Comparison of ENCODE assay signal across 8 cellular contexts in genomic region chrX:56728752-56729151, GRCh38. TPM values are rescaled to one million over a fixed set of nuclear protein-coding genes. Genes with fewer than 3 reads are reported as not detected.
DNase-seq lines count a peak whose midpoint lies in the region; ATAC-seq and TF ChIP-seq lines count a peak whose summit lies in the region.

No MANE protein-coding gene starts in this region.

- POLR2A ChIA-PET in CD8-positive, alpha-beta T cell (lab: Charles Lee) = interaction anchor here (0.7 to 2.7 kb wide), 6 partner anchors 10 to 1920 kb away, joined by 3 to 11 read pairs (median 4); no protein-coding TSS in a partner anchor

- H3K36me3 Mint-ChIP-seq in CD8-positive, alpha-beta T cell = peaks cover 11% of the 10 kb centered on the region

- peak overlapping the region; percentile 93 for H3K27ac Mint-ChIP-seq in CD8-positive, alpha-beta T cell

- peak in 3 of 7 experiments; percentile 11 to 48 (median 17) for DNase-seq in CD8-positive, alpha-beta T cell
- DNase-seq in GM20000 (ENCODE audit: low spot score) (peak; percentile 0), fibroblast of the aortic adventitia (ENCODE audit: low read depth) (peak; percentile 25), epidermal melanocyte (ENCODE audit: insufficient read length, low spot score) (no peak)
- DNase-seq in activated CD4-positive, alpha-beta T cell treated with anti-CD3 and anti-CD28 coated beads, Interleukin-2, amount 50 U/mL, for 4 hours = peak; percentile 33 to 43

- no peaks in the 10 kb centered on the region for H3K36me3 ChIP-seq in CD8-positive, alpha-beta T cell (ENCODE audit: insufficient read depth, low read length)
- H3K36me3 ChIP-seq in HUES64 (ENCODE audit: insufficient read depth, low read length) (0 out of 2 replicates have a peak, but pooled peaks cover 4% of the 10 kb centered on the region), rectal smooth muscle tissue (ENCODE audit: control insufficient read depth, insufficient read depth, low read length) (no peaks in the 10 kb centered on the region)

- H3K4me3 ChIP-seq in CD8-positive, alpha-beta T cell (ENCODE audit: low read depth, low read length) = peak overlapping the region; percentile 85
- H3K4me3 ChIP-seq in HUES64 (ENCODE audit: low read length) (peak overlapping the region; percentile 99), fibroblast of the aortic adventitia (ENCODE audit: low read depth, low read length) (peak overlapping the region; percentile 74), rectal smooth muscle tissue (ENCODE audit: low read length) (peak overlapping the region; percentile 71)

- no peaks in the 10 kb centered on the region for H3K27me3 ChIP-seq in CD8-positive, alpha-beta T cell (ENCODE audit: insufficient read depth, low read length)
- H3K27me3 ChIP-seq in HUES64 (ENCODE audit: insufficient read depth, low read length) = no peaks in the 10 kb centered on the region
- no peaks in the 10 kb centered on the region for H3K27me3 ChIP-seq in rectal smooth muscle tissue (ENCODE audit: control insufficient read depth, insufficient read depth, low read length)

- no peak overlapping the region for H3K9ac ChIP-seq in HUES64 (ENCODE audit: low read depth, low read length)
- H3K9ac ChIP-seq in rectal smooth muscle tissue (ENCODE audit: low read length) = no peak overlapping the region

- 7% methylated on average over 3 of the region's 8 CpGs for WGBS in HUES64

- H3K4me1 ChIP-seq in CD8-positive, alpha-beta T cell (ENCODE audit: insufficient read depth, low read length) = peaks cover 4% of the 10 kb centered on the region
- no peaks in the 10 kb centered on the region for H3K4me1 ChIP-seq in HUES64 (ENCODE audit: insufficient read depth, low read length)
- H3K4me1 ChIP-seq in rectal smooth muscle tissue (ENCODE audit: control insufficient read depth, insufficient read depth, low read length) = no peaks in the 10 kb centered on the region

- intact Hi-C loops in CD8-positive, alpha-beta T cell (cut with DNase I, micrococcal nuclease) = loop anchor here (5.0 kb wide), 3 partner anchors 166 to 1011 kb away; partner anchors contain the start of genes RRAGB (in 1 of the 2) and UBQLN2 (in 1 of the 2)

- peak overlapping the region; percentile 88 for H3K27ac ChIP-seq in CD8-positive, alpha-beta T cell (ENCODE audit: low read depth, low read length)
- H3K27ac ChIP-seq in HUES64 (ENCODE audit: low read depth, low read length) (no peak overlapping the region), rectal smooth muscle tissue (ENCODE audit: low read depth, low read length) (no peak overlapping the region)

- H3K4me3 Mint-ChIP-seq in CD8-positive, alpha-beta T cell = peak overlapping the region; percentile 92

- CTCF ChIA-PET in CD8-positive, alpha-beta T cell (lab: Charles Lee) = interaction anchor here (0.7 to 4.6 kb wide), 6 partner anchors 9 to 858 kb away, joined by 3 to 98 read pairs (median 4); no protein-coding TSS in a partner anchor

- H3K4me1 Mint-ChIP-seq in CD8-positive, alpha-beta T cell (ENCODE audit: low read depth) = peaks cover 37% of the 10 kb centered on the region

- peak; percentile 66 for ATAC-seq in CD8-positive, alpha-beta T cell
- ATAC-seq in GM19023 (IDR thresholded peaks at IDR 0.05; ENCODE audit: unreplicated experiment) = no peak

- TF ChIP-seq CTCF in CD8-positive, alpha-beta T cell (IDR thresholded peaks at IDR 0.05) = no peak
- TF ChIP-seq CTCF in GM20000 (IDR thresholded peaks at IDR 0.05; ENCODE audit: extremely low read depth, missing control alignments) = no peak
- TF ChIP-seq CTCF in fibroblast of the aortic adventitia (IDR thresholded peaks at IDR 0.05; ENCODE audit: insufficient read depth, low read length) = no peak

- H3K9me3 Mint-ChIP-seq in CD8-positive, alpha-beta T cell = no peaks in the 10 kb centered on the region

- H3K27me3 Mint-ChIP-seq in CD8-positive, alpha-beta T cell (ENCODE audit: low read depth) = no peaks in the 10 kb centered on the region

- H3K9me3 ChIP-seq in CD8-positive, alpha-beta T cell (ENCODE audit: low read length) = no peaks in the 10 kb centered on the region
- H3K9me3 ChIP-seq in HUES64 (ENCODE audit: insufficient read depth, low read depth, low read length) = no peaks in the 10 kb centered on the region

RNA-seq across cellular contexts. Expression of gene NBDY, which starts 0.3 kb away (rescaled TPM):
- total RNA-seq in CD8-positive, alpha-beta T cell = 10 to 100 TPM; 20.6 to 22.5 TPM
- 49.0 TPM for polyA plus RNA-seq in HUES64 (2013, experiment 1 of 2)
- polyA plus RNA-seq in HUES64 (2013, experiment 2 of 2) = 65.8 TPM
- total RNA-seq in fibroblast of the aortic adventitia (ENCODE audit: low replicate concordance) = 7.6 and 11.9 TPM in 2 replicates
